1 cellular context compared by ENCODE assay signal in the genomic region with DNA sequence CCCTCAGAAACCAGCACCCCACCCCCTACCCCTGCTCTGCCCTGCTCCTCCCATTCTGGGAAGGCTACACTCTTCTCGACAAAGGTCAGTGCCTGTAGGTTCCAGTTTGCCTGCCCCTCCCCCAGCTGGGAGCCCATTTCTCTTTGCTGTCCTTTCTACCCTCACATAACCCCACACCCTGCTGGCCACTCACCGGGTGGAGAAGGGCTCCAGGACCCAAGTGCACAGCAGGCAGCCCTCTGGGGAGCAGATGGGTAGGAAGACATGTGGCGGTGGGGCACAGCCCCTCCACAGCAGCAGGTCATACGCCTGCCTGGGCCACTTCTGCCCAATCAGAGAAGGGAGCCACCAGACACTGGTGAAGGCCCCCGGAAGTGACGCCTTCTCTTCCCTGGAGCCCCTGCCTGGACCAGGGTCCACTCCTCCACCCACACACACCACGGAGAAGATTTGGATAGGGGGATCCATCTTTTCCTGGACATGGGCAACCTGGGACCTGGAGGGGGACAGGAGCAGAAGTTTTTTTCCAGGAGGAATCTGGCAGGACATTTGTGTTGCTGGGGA.
TF ChIP-seq lines count a peak whose summit lies in the region.

A gene (minus strand): TSS at position 326 of the 564 bp plus-strand sequence. CDS start 1,948 bp downstream, outside the sequence.

TF ChIP-seq in HepG2, 621 proteins besides CTCF, POLR2A, EP300 and RAD21 (continued from another document and continues in another):
- TF ChIP-seq, protein P1, sequence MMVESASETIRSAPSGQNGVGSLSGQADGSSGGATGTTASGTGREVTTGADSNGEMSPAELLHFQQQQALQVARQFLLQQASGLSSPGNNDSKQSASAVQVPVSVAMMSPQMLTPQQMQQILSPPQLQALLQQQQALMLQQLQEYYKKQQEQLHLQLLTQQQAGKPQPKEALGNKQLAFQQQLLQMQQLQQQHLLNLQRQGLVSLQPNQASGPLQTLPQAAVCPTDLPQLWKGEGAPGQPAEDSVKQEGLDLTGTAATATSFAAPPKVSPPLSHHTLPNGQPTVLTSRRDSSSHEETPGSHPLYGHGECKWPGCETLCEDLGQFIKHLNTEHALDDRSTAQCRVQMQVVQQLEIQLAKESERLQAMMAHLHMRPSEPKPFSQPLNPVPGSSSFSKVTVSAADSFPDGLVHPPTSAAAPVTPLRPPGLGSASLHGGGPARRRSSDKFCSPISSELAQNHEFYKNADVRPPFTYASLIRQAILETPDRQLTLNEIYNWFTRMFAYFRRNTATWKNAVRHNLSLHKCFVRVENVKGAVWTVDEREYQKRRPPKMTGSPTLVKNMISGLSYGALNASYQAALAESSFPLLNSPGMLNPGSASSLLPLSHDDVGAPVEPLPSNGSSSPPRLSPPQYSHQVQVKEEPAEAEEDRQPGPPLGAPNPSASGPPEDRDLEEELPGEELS (CRISPR knock-in tag; IDR thresholded peaks at IDR 0.05): peak; percentile 30; the same call in 1 of the 2 replicates
- TF ChIP-seq ZBTB1 (CRISPR knock-in tag; IDR thresholded peaks at IDR 0.05; ENCODE audit: borderline replicate concordance): no peak
- TF ChIP-seq, protein P2, sequence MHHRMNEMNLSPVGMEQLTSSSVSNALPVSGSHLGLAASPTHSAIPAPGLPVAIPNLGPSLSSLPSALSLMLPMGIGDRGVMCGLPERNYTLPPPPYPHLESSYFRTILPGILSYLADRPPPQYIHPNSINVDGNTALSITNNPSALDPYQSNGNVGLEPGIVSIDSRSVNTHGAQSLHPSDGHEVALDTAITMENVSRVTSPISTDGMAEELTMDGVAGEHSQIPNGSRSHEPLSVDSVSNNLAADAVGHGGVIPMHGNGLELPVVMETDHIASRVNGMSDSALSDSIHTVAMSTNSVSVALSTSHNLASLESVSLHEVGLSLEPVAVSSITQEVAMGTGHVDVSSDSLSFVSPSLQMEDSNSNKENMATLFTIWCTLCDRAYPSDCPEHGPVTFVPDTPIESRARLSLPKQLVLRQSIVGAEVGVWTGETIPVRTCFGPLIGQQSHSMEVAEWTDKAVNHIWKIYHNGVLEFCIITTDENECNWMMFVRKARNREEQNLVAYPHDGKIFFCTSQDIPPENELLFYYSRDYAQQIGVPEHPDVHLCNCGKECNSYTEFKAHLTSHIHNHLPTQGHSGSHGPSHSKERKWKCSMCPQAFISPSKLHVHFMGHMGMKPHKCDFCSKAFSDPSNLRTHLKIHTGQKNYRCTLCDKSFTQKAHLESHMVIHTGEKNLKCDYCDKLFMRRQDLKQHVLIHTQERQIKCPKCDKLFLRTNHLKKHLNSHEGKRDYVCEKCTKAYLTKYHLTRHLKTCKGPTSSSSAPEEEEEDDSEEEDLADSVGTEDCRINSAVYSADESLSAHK (CRISPR knock-in tag; IDR thresholded peaks at IDR 0.05; ENCODE audit: borderline replicate concordance): no peak
- TF ChIP-seq ZNF430 (CRISPR knock-in tag; IDR thresholded peaks at IDR 0.05): no peak
- TF ChIP-seq SPEN (CRISPR knock-in tag; IDR thresholded peaks at IDR 0.05; ENCODE audit: low read depth): no peak; the same call in 1 of the 2 replicates
- TF ChIP-seq, protein P3, sequence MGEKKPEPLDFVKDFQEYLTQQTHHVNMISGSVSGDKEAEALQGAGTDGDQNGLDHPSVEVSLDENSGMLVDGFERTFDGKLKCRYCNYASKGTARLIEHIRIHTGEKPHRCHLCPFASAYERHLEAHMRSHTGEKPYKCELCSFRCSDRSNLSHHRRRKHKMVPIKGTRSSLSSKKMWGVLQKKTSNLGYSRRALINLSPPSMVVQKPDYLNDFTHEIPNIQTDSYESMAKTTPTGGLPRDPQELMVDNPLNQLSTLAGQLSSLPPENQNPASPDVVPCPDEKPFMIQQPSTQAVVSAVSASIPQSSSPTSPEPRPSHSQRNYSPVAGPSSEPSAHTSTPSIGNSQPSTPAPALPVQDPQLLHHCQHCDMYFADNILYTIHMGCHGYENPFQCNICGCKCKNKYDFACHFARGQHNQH (CRISPR knock-in tag; IDR thresholded peaks at IDR 0.05): peak; percentile 74
- TF ChIP-seq RFX1 (IDR thresholded peaks at IDR 0.05): no peak
- no peak for TF ChIP-seq IKZF4 (CRISPR knock-in tag; IDR thresholded peaks at IDR 0.05; ENCODE audit: borderline replicate concordance, low read depth, not compliant biosample characterization)
- no peak for TF ChIP-seq DNMT1 (CRISPR knock-in tag; IDR thresholded peaks at IDR 0.05)
- TF ChIP-seq NCOA2 (CRISPR knock-in tag; IDR thresholded peaks at IDR 0.05): peak; percentile 65
- TF ChIP-seq KDM6A (CRISPR knock-in tag; IDR thresholded peaks at IDR 0.05; ENCODE audit: low read depth): 0 out of 2 replicates have a peak, but pooled peaks have one; percentile 11
- TF ChIP-seq SRF (IDR thresholded peaks at IDR 0.05; ENCODE audit: low read depth, low read length): no peak
- TF ChIP-seq, protein P4, sequence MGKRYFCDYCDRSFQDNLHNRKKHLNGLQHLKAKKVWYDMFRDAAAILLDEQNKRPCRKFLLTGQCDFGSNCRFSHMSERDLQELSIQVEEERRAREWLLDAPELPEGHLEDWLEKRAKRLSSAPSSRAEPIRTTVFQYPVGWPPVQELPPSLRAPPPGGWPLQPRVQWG (CRISPR knock-in tag; IDR thresholded peaks at IDR 0.05; ENCODE audit: borderline replicate concordance, low read depth): no peak
- TF ChIP-seq MTA3 (CRISPR knock-in tag; IDR thresholded peaks at IDR 0.05): no peak
- TF ChIP-seq SOX5 (CRISPR knock-in tag; IDR thresholded peaks at IDR 0.05; ENCODE audit: borderline replicate concordance): no peak
- TF ChIP-seq, protein P5, sequence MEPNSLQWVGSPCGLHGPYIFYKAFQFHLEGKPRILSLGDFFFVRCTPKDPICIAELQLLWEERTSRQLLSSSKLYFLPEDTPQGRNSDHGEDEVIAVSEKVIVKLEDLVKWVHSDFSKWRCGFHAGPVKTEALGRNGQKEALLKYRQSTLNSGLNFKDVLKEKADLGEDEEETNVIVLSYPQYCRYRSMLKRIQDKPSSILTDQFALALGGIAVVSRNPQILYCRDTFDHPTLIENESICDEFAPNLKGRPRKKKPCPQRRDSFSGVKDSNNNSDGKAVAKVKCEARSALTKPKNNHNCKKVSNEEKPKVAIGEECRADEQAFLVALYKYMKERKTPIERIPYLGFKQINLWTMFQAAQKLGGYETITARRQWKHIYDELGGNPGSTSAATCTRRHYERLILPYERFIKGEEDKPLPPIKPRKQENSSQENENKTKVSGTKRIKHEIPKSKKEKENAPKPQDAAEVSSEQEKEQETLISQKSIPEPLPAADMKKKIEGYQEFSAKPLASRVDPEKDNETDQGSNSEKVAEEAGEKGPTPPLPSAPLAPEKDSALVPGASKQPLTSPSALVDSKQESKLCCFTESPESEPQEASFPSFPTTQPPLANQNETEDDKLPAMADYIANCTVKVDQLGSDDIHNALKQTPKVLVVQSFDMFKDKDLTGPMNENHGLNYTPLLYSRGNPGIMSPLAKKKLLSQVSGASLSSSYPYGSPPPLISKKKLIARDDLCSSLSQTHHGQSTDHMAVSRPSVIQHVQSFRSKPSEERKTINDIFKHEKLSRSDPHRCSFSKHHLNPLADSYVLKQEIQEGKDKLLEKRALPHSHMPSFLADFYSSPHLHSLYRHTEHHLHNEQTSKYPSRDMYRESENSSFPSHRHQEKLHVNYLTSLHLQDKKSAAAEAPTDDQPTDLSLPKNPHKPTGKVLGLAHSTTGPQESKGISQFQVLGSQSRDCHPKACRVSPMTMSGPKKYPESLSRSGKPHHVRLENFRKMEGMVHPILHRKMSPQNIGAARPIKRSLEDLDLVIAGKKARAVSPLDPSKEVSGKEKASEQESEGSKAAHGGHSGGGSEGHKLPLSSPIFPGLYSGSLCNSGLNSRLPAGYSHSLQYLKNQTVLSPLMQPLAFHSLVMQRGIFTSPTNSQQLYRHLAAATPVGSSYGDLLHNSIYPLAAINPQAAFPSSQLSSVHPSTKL (CRISPR knock-in tag; IDR thresholded peaks at IDR 0.05): no peak; the same call in 1 of the 2 replicates
- peak; percentile 27 for TF ChIP-seq SKI (IDR thresholded peaks at IDR 0.05; ENCODE audit: partially characterized antibody)
- TF ChIP-seq, protein P6, sequence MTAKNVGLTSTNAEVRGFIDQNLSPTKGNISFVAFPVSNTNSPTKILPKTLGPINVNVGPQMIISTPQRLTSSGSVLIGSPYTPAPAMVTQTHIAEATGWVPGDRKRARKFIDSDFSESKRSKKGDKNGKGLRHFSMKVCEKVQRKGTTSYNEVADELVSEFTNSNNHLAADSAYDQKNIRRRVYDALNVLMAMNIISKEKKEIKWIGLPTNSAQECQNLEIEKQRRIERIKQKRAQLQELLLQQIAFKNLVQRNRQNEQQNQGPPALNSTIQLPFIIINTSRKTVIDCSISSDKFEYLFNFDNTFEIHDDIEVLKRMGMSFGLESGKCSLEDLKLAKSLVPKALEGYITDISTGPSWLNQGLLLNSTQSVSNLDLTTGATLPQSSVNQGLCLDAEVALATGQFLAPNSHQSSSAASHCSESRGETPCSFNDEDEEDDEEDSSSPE (CRISPR knock-in tag; IDR thresholded peaks at IDR 0.05): peak; percentile 2; the same call in 1 of the 2 replicates
- TF ChIP-seq ZC3H13 (CRISPR knock-in tag; IDR thresholded peaks at IDR 0.05): 0 out of 2 replicates have a peak, but pooled peaks have one; percentile 49
- 0 out of 2 replicates have a peak, but pooled peaks have one; percentile 45 for TF ChIP-seq KDM3A (CRISPR knock-in tag; IDR thresholded peaks at IDR 0.05; ENCODE audit: low read depth)
- no peak for TF ChIP-seq ZNF17 (CRISPR knock-in tag; IDR thresholded peaks at IDR 0.05)
- TF ChIP-seq STAT5B (CRISPR knock-in tag; IDR thresholded peaks at IDR 0.05): no peak
- TF ChIP-seq, protein P7, sequence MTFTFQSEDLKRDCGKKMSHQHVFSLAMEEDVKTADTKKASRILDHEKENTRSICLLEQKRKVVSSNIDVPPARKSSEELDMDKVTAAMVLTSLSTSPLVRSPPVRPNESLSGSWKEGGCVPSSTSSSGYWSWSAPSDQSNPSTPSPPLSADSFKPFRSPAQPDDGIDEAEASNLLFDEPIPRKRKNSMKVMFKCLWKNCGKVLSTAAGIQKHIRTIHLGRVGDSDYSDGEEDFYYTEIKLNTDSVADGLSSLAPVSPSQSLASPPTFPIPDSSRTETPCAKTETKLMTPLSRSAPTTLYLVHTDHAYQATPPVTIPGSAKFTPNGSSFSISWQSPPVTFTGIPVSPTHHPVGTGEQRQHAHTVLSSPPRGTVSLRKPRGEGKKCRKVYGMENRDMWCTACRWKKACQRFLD (CRISPR knock-in tag; IDR thresholded peaks at IDR 0.05; ENCODE audit: borderline replicate concordance): 0 out of 2 replicates have a peak, but pooled peaks have one; percentile 52
- TF ChIP-seq, protein P8, sequence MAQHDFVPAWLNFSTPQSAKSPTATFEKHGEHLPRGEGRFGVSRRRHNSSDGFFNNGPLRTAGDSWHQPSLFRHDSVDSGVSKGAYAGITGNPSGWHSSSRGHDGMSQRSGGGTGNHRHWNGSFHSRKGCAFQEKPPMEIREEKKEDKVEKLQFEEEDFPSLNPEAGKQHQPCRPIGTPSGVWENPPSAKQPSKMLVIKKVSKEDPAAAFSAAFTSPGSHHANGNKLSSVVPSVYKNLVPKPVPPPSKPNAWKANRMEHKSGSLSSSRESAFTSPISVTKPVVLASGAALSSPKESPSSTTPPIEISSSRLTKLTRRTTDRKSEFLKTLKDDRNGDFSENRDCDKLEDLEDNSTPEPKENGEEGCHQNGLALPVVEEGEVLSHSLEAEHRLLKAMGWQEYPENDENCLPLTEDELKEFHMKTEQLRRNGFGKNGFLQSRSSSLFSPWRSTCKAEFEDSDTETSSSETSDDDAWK (CRISPR knock-in tag; IDR thresholded peaks at IDR 0.05): no peak
- TF ChIP-seq, protein P9, sequence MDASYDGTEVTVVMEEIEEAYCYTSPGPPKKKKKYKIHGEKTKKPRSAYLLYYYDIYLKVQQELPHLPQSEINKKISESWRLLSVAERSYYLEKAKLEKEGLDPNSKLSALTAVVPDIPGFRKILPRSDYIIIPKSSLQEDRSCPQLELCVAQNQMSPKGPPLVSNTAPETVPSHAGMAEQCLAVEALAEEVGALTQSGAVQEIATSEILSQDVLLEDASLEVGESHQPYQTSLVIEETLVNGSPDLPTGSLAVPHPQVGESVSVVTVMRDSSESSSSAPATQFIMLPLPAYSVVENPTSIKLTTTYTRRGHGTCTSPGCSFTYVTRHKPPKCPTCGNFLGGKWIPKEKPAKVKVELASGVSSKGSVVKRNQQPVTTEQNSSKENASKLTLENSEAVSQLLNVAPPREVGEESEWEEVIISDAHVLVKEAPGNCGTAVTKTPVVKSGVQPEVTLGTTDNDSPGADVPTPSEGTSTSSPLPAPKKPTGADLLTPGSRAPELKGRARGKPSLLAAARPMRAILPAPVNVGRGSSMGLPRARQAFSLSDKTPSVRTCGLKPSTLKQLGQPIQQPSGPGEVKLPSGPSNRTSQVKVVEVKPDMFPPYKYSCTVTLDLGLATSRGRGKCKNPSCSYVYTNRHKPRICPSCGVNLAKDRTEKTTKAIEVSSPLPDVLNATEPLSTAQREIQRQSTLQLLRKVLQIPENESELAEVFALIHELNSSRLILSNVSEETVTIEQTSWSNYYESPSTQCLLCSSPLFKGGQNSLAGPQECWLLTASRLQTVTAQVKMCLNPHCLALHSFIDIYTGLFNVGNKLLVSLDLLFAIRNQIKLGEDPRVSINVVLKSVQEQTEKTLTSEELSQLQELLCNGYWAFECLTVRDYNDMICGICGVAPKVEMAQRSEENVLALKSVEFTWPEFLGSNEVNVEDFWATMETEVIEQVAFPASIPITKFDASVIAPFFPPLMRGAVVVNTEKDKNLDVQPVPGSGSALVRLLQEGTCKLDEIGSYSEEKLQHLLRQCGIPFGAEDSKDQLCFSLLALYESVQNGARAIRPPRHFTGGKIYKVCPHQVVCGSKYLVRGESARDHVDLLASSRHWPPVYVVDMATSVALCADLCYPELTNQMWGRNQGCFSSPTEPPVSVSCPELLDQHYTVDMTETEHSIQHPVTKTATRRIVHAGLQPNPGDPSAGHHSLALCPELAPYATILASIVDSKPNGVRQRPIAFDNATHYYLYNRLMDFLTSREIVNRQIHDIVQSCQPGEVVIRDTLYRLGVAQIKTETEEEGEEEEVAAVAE (CRISPR knock-in tag; IDR thresholded peaks at IDR 0.05; ENCODE audit: borderline replicate concordance): no peak; the same call in 1 of the 2 replicates
- TF ChIP-seq NRL (CRISPR knock-in tag; IDR thresholded peaks at IDR 0.05; ENCODE audit: borderline replicate concordance): peak; percentile 37; the same call in 1 of the 2 replicates
- TF ChIP-seq, protein P10, sequence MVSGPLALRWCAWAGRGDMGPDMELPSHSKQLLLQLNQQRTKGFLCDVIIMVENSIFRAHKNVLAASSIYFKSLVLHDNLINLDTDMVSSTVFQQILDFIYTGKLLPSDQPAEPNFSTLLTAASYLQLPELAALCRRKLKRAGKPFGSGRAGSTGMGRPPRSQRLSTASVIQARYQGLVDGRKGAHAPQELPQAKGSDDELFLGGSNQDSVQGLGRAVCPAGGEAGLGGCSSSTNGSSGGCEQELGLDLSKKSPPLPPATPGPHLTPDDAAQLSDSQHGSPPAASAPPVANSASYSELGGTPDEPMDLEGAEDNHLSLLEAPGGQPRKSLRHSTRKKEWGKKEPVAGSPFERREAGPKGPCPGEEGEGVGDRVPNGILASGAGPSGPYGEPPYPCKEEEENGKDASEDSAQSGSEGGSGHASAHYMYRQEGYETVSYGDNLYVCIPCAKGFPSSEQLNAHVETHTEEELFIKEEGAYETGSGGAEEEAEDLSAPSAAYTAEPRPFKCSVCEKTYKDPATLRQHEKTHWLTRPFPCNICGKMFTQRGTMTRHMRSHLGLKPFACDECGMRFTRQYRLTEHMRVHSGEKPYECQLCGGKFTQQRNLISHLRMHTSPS (CRISPR knock-in tag; IDR thresholded peaks at IDR 0.05; ENCODE audit: low read depth): no peak
- no peak for TF ChIP-seq ATF7 (IDR thresholded peaks at IDR 0.05)
- no peak for TF ChIP-seq ATF7 (CRISPR knock-in tag; IDR thresholded peaks at IDR 0.05)
- TF ChIP-seq CEBPG (CRISPR knock-in tag; IDR thresholded peaks at IDR 0.05): 0 out of 2 replicates have a peak, but pooled peaks have one; percentile 6
- no peak for TF ChIP-seq STAG1 (CRISPR knock-in tag; IDR thresholded peaks at IDR 0.05)
- TF ChIP-seq NFIB (CRISPR knock-in tag; IDR thresholded peaks at IDR 0.05; ENCODE audit: borderline replicate concordance): no peak
- no peak; the same call in 1 of the 2 replicates for TF ChIP-seq ZNF839 (CRISPR knock-in tag; IDR thresholded peaks at IDR 0.05; ENCODE audit: borderline replicate concordance)
- 0 out of 2 replicates have a peak, but pooled peaks have one; percentile 71 for TF ChIP-seq ZBTB7A (CRISPR knock-in tag; IDR thresholded peaks at IDR 0.05)
- no peak for TF ChIP-seq ZNF333 (CRISPR knock-in tag; IDR thresholded peaks at IDR 0.05; ENCODE audit: borderline replicate concordance)
